Comparison of ENCODE assay signal across 22 cellular contexts in genomic region chr3:39466988-39467387, GRCh38. TPM values are rescaled to one million over a fixed set of nuclear protein-coding genes. Genes with fewer than 3 reads are reported as not detected.
DNase-seq lines count a peak whose midpoint lies in the region; ATAC-seq, FAIRE-seq and TF ChIP-seq lines count a peak whose summit lies in the region.
"Had no signal": no experiment of that assay in that cellular context is flagged by ENCODE, and none has a peak within 500 bp of the region (broad histone marks: within the 10 kb centered on the region; RNA-seq: fewer than 3 reads in every experiment).

No MANE protein-coding gene starts in this region.

- H3K9me3 ChIP-seq in HAP-1 (no peaks in the 10 kb centered on the region), trophoblast cell (ENCODE audit: insufficient read depth, low read depth, low read length) (no peaks in the 10 kb centered on the region), ascending aorta (no peaks in the 10 kb centered on the region)
- H3K9me3 ChIP-seq: BE2C, Caco-2 had no signal

- H2BK120ac ChIP-seq in trophoblast cell (ENCODE audit: insufficient read depth, low read length, poor library complexity): no peak overlapping the region

- no peak overlapping the region for H3K4me2 ChIP-seq in trophoblast cell (ENCODE audit: low read length)

- H3K27me3 ChIP-seq in HAP-1 (ENCODE audit: low read depth): no peaks in the 10 kb centered on the region
- H3K27me3 ChIP-seq in trophoblast cell (ENCODE audit: insufficient read depth, low read length): no peaks in the 10 kb centered on the region
- no peaks in the 10 kb centered on the region for H3K27me3 ChIP-seq in ascending aorta
- H3K27me3 ChIP-seq: BE2C had no signal

- H4K12ac ChIP-seq in trophoblast cell (ENCODE audit: low read depth, low read length): peak overlapping the region; percentile 70

- no peak for ATAC-seq in HG03280 (IDR thresholded peaks at IDR 0.05; ENCODE audit: unreplicated experiment)
- ATAC-seq: K562 had no signal

- no peak overlapping the region for H2AK5ac ChIP-seq in trophoblast cell (ENCODE audit: low read length)

- no peak overlapping the region for H2AFZ ChIP-seq in trophoblast cell (ENCODE audit: insufficient read depth, low read length, poor library complexity)

- H3K18ac ChIP-seq in trophoblast cell (ENCODE audit: low read length): no peak overlapping the region

- peak; percentile 39 to 74 for DNase-seq in HAP-1 (ENCODE audit: low spot score in 2 of 2)
- no peak for DNase-seq in trophoblast cell
- no peak for DNase-seq in urothelium cell line (ENCODE audit: low spot score)
- no peak for DNase-seq in ascending aorta (ENCODE audit: low spot score in 2 of 2)
- no peak for DNase-seq in A172 (ENCODE audit: low spot score)
- no peak for DNase-seq in activated CD4-positive, alpha-beta T cell treated with anti-CD3 and anti-CD28 coated beads, Interleukin-2, amount 50 U/mL, for 4 hours
- DNase-seq: ACHN; BE2C; Caco-2; CD4-positive, alpha-beta T cell; GDM1; IMR-90 had no signal

- H3K4me1 ChIP-seq in HAP-1 (peaks cover 25% of the 10 kb centered on the region), trophoblast cell (ENCODE audit: control insufficient read depth in 1 of 2, insufficient read depth in 2 of 2, low read length in 2 of 2) (no peaks in the 10 kb centered on the region), ascending aorta (no peaks in the 10 kb centered on the region)
- H3K4me1 ChIP-seq: BE2C, Caco-2 had no signal

- intact Hi-C loops in ascending aorta (cut with DNase I): no loop called here

- no peak overlapping the region for H3K9ac ChIP-seq in trophoblast cell (ENCODE audit: low read length)

- no peak overlapping the region for H3K4ac ChIP-seq in trophoblast cell (ENCODE audit: low read depth, low read length)

- no peak overlapping the region for H3K4me3 ChIP-seq in HAP-1
- no peak overlapping the region for H3K4me3 ChIP-seq in trophoblast cell (ENCODE audit: low read depth, low read length)
- H3K4me3 ChIP-seq in ascending aorta: no peak overlapping the region
- H3K4me3 ChIP-seq: K562 had no signal

- in situ Hi-C loops in HAP-1 (cut with MboI; ENCODE audit: low sequenced_read_pairs): no loop called here

- no peaks in the 10 kb centered on the region for H3K79me2 ChIP-seq in trophoblast cell (ENCODE audit: control insufficient read depth, insufficient read depth, low read length, poor library complexity)

- no peak overlapping the region for H4K8ac ChIP-seq in trophoblast cell (ENCODE audit: low read depth, low read length)

- no peaks in the 10 kb centered on the region for H3K36me3 ChIP-seq in HAP-1 (replicated peaks)
- no peaks in the 10 kb centered on the region for H3K36me3 ChIP-seq in trophoblast cell (ENCODE audit: control insufficient read depth in 1 of 2, insufficient read depth in 2 of 2, low read length in 2 of 2)
- no peaks in the 10 kb centered on the region for H3K36me3 ChIP-seq in ascending aorta
- H3K36me3 ChIP-seq: BE2C had no signal

- no peak overlapping the region for H2BK5ac ChIP-seq in trophoblast cell (ENCODE audit: low read depth, low read length, poor library complexity)

- TF ChIP-seq CTCF in ascending aorta (IDR thresholded peaks at IDR 0.05): no peak

- H2BK12ac ChIP-seq in trophoblast cell (ENCODE audit: low read length): no peak overlapping the region

- no peak overlapping the region for H4K91ac ChIP-seq in trophoblast cell (ENCODE audit: low read depth, low read length)

- peak overlapping the region; percentile 95 for H3K27ac ChIP-seq in cingulate gyrus (ENCODE audit: low read depth, low read length)
- H3K27ac ChIP-seq in trophoblast cell (ENCODE audit: low read depth, low read length): no peak overlapping the region
- H3K27ac ChIP-seq in ascending aorta: no peak overlapping the region
- H3K27ac ChIP-seq: HL-60 had no signal

- 100% methylated on average over 1 of the region's 3 CpGs for WGBS in trophoblast cell (ENCODE audit: extremely low coverage, insufficient coverage, insufficient read length)

- FAIRE-seq in urothelium cell line (lab: Jason Lieb, UNC): peak; percentile 56
- FAIRE-seq: A204.1, GM12892, GM18507, H54, K562 had no signal

- H3K14ac ChIP-seq in trophoblast cell (ENCODE audit: low read length): no peak overlapping the region

- no peaks in the 10 kb centered on the region for H3K79me1 ChIP-seq in trophoblast cell (ENCODE audit: low read length)

- no peak overlapping the region for H3K23ac ChIP-seq in trophoblast cell (ENCODE audit: low read length)

RNA-seq across cellular contexts. Expression of gene MOBP, which starts 0.5 kb away (rescaled TPM):
- polyA plus RNA-seq in trophoblast cell (2013): 0.07 and 0.21 TPM in 2 replicates
- total RNA-seq in ascending aorta: not detected
- total RNA-seq in A172 (2014; rRNA removed; shearing (Covaris generic)): not detected in 2 replicates
- total RNA-seq: CD4-positive, alpha-beta T cell; Daoy; HT1080; IMR-90 had no signal
- polyA plus RNA-seq: IMR-90 had no signal

Comparison
In these comparisons a context has a peak if more than half of its experiments do, and no peak if none do; other contexts are left out.
1. DNase-seq: peak in HAP-1 (2 of 2); none in trophoblast cell (0 of 2), urothelium cell line (single experiment), ascending aorta (0 of 2), A172 (single experiment) and activated CD4-positive, alpha-beta T cell treated with anti-CD3 and anti-CD28 coated beads, Interleukin-2, amount 50 U/mL, for 4 hours (0 of 2).